ENCODE assay signal across 8 cellular contexts in the genomic region with DNA sequence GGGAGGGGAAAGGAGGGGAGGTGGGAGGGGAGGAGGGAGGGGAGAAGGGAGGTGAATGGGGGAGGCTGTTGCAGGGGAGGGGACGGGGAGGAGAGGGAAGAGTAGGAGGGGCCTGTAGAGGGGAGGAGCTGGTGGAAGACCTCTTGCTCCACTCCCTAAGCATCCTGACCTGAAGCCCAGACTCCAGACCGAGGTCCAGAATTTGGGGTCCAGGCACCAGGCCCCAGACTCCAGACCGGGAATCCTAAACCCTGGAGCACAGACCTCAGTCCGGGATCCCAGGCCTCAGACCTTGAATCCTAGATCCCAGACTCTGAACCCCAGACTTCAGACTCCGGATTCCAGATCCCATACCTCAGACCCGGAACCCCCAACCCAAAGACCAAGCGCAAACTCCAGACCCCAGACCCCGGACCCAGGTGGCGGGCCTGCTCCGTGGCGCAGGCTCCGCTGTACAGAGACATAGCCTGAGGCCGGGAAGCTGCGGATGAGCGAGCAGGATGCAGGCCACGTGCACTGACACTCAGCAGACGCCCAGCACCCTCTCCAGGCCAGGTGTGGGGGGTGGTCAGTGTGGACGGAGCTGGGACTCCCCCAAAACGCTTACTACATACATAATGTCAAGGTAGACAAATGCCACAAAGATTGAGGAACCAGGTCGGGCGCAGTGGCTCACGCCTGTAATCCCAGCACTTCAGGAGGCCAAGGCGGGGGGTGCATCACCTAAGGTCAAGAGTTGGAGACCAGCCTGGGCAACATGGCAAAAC. TPM values are rescaled to one million over a fixed set of nuclear protein-coding genes. Genes with fewer than 3 reads are reported as not detected.
DNase-seq lines count a peak whose midpoint lies in the region; ATAC-seq and TF ChIP-seq lines count a peak whose summit lies in the region.

No MANE protein-coding gene starts in this region.

- no peak overlapping the region for H3K27ac ChIP-seq in right lobe of liver

- TF ChIP-seq CTCF in GM12865 (IDR thresholded peaks at IDR 0.05; ENCODE audit: insufficient read depth, low read depth, low read length, missing control alignments) = no peak
- no peak for TF ChIP-seq CTCF in WI38 (IDR thresholded peaks at IDR 0.05; ENCODE audit: low read depth, low read length)
- TF ChIP-seq CTCF in right lobe of liver (IDR thresholded peaks at IDR 0.05) = no peak

- no peaks in the 10 kb centered on the region for H3K9me3 ChIP-seq in right lobe of liver

- H3K36me3 ChIP-seq in right lobe of liver = no peaks in the 10 kb centered on the region

- peak; percentile 88 to 90 (median 89) for ATAC-seq in right lobe of liver
- ATAC-seq in HG03521 (IDR thresholded peaks at IDR 0.05; ENCODE audit: unreplicated experiment) = no peak

- peaks cover 0 to 3% (median 0%) of the 10 kb centered on the region in 4 donors for H3K4me1 ChIP-seq in right lobe of liver

- WGBS in right lobe of liver (ENCODE audit: insufficient coverage, low coverage, low lambda C conversion rate, missing lambda C conversion rate) = 75% methylated on average over 7 of the region's 23 CpGs

- DNase-seq in 8988T = peak; percentile 71
- DNase-seq in GM12865 (ENCODE audit: low read depth) = peak; percentile 88
- DNase-seq in NCI-H2171 treated with DMSO at 0.1 percent for 48 hours (lab: John Stamatoyannopoulos, UW) = peak; percentile 76
- DNase-seq in dermis blood vessel endothelial cell = peak; percentile 78
- peak; percentile 72 to 83 (median 80) for DNase-seq in right lobe of liver
- peak; percentile 63 for DNase-seq in stimulated activated CD8-positive, alpha-beta memory T cell treated with anti-CD3 and anti-CD28 coated beads, Interleukin-4, amount 100 ng/mL, for 48 hours

- intact Hi-C loops in right lobe of liver (cut with DNase I) = loop anchor here in 1 of 2 donors (2.0 kb wide), 1 partner anchor 55 kb away; no protein-coding TSS in a partner anchor

- H3K27me3 ChIP-seq in right lobe of liver = no peaks in the 10 kb centered on the region

- no peak for TF ChIP-seq POLR2A in right lobe of liver (IDR thresholded peaks at IDR 0.05)

- H3K4me3 ChIP-seq in GM12865 (ENCODE audit: low read depth, low read length) (peak overlapping the region; percentile 78), WI38 (ENCODE audit: low read depth, low read length) (peak overlapping the region; percentile 50), right lobe of liver (no peak overlapping the region)

RNA-seq across cellular contexts. Expression of a gene that starts 0.7 kb away (rescaled TPM):
- total RNA-seq in dermis blood vessel endothelial cell (51.7 and 135 TPM in 2 replicates), right lobe of liver (10 to 100 TPM; 22.2 to 42.6 (median 29.2) TPM)

RNA-seq across cellular contexts. Expression of a gene that starts 34.8 kb away (rescaled TPM):
- 147 and 289 TPM in 2 replicates for total RNA-seq in dermis blood vessel endothelial cell
- 100 to 1,000 TPM in 4 of 6 experiments, 10 to 100 TPM in 2; 80.5 to 218 (median 117) TPM for total RNA-seq in right lobe of liver

Comparison
In these comparisons a context has a peak if more than half of its experiments do, and no peak if none do; other contexts are left out.
1. H3K4me3 ChIP-seq: peak in GM12865 (single experiment) and WI38 (single experiment); none in right lobe of liver (0 of 3).
2. Peak in every context shown above with its lines, with median percentiles within 50 percentile points of each other: DNase-seq.